In the genomic region with DNA sequence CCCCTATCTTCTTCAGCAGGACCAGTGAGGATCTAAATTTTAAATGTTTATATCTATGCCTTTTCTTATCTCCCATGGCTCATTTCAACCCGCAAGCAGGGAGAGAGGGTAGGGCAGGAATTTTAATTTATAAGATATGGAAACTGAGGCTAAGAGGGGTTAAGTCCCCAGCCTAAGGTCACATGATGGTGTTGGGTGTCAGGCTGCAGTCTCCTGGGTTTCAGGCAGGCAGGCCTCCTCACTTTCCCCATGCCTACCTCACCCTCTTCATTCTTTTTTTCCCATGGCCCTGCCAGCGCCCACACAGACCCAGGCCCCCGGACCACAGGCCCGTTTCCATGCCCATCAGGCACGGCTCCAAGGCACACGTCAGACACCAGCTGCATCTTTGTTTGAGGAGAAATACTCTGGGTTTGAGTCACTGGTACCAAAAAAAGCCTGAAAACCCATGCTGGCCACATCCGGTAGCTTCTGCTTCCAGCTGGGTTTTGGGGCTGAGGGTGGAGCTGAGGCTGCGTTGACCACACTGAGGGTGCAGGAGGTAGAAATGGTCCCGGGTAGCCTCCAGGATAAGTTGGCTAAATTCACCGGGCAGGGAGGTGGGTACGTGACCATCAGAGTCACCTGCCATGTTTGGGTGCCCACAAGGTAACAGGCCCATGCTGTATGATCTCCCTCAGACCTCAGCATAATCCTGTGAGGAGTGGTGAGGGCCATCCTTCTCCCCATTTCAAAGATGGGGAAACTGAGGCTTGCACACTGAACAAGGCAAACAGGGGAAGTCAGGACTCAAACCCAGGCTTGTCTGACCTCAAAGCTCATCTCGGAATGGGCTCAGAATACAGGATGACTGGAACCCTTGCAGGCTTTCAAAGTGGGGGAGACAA, we compare ENCODE assay signal across 8 cellular contexts.
DNase-seq lines count a peak whose midpoint lies in the region; ATAC-seq and TF ChIP-seq lines count a peak whose summit lies in the region.

No MANE protein-coding gene starts in this region.

- TF ChIP-seq CTCF in coronary artery (IDR thresholded peaks at IDR 0.05), result no peak

- ATAC-seq in GM19455 (IDR thresholded peaks at IDR 0.05; ENCODE audit: unreplicated experiment) (peak; percentile 77), HG03439 (IDR thresholded peaks at IDR 0.05; ENCODE audit: unreplicated experiment) (peak; percentile 79)

- DNase-seq in EH (ENCODE audit: low read depth) (peak; percentile 96), globus pallidus (ENCODE audit: low spot score) (peak; percentile 38), superior temporal gyrus (ENCODE audit: extremely low spot score) (peak; percentile 64), coronary artery (ENCODE audit: low spot score) (no peak), cerebellar cortex (ENCODE audit: low spot score) (no peak)
- peak; percentile 12 to 13 for DNase-seq in activated CD4-positive, alpha-beta T cell treated with anti-CD3 and anti-CD28 coated beads, Interleukin-2, amount 50 U/mL, for 4 hours

- peak overlapping the region in 1 of 2 donors; percentile 2 for H3K27ac ChIP-seq in coronary artery

- no peak overlapping the region for H3K4me3 ChIP-seq in coronary artery

Comparison
In these comparisons a context has a peak if more than half of its experiments do, and no peak if none do; other contexts are left out.
1. DNase-seq: peak in EH (single experiment), activated CD4-positive, alpha-beta T cell treated with anti-CD3 and anti-CD28 coated beads, Interleukin-2, amount 50 U/mL, for 4 hours (2 of 2), globus pallidus (single experiment) and superior temporal gyrus (single experiment); none in coronary artery (single experiment) and cerebellar cortex (single experiment).